ENCODE assay signal across 1 cellular context in the genomic region with DNA sequence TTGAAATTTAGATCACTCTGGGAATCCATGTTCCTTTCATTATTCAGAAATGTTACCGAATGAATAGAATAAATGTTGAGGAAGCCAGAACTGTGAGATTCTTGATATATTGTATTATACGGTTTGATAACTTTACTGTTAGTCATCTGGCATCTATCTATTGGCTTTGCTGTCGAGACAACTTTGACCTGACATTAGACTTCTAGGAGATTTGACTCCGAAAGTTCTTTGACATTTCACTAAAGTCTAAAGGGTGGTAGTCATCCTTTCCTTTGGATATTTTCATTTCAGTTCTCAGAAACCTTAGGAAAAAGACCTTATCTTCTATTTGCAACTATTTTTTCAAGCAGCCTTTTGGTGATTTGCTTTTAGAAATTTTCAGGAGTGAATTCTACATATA.
TF ChIP-seq lines count a peak whose summit lies in the region.

No MANE protein-coding gene starts in this region.

TF ChIP-seq in H1, 55 proteins besides CTCF, POLR2A, EP300 and RAD21 (continued from another document):
- TF ChIP-seq USF2 (IDR thresholded peaks at IDR 0.05; ENCODE audit: low read length) (no peak), CREB1 (IDR thresholded peaks at IDR 0.05) (no peak), EGR1 (IDR thresholded peaks at IDR 0.05; ENCODE audit: borderline replicate concordance, low read depth, low read length) (no peak), CBX8 (IDR thresholded peaks at IDR 0.05; ENCODE audit: borderline replicate concordance, low read depth, low read length) (no peak), CTBP2 (IDR thresholded peaks at IDR 0.05; ENCODE audit: borderline replicate concordance, insufficient read depth, insufficient read length, low read length) (no peak), NRF1 (IDR thresholded peaks at IDR 0.05; ENCODE audit: low read depth, low read length) (no peak), PHF8 (conservative IDR thresholded peaks at IDR 0.05; ENCODE audit: low read depth, low read length) (no peak), SUZ12 (IDR thresholded peaks at IDR 0.05; ENCODE audit: low read length) (no peak), ASH2L (IDR thresholded peaks at IDR 0.05; ENCODE audit: low read length) (no peak), TBP (IDR thresholded peaks at IDR 0.05; ENCODE audit: low read depth, low read length) (no peak), BACH1 (IDR thresholded peaks at IDR 0.05; ENCODE audit: low read length) (no peak), RXRA (IDR thresholded peaks at IDR 0.05; ENCODE audit: insufficient read depth, low read depth, low read length) (no peak)
- TF ChIP-seq, protein P1, sequence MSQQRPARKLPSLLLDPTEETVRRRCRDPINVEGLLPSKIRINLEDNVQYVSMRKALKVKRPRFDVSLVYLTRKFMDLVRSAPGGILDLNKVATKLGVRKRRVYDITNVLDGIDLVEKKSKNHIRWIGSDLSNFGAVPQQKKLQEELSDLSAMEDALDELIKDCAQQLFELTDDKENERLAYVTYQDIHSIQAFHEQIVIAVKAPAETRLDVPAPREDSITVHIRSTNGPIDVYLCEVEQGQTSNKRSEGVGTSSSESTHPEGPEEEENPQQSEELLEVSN (IDR thresholded peaks at IDR 0.05): no peak
- TF ChIP-seq, protein P2, sequence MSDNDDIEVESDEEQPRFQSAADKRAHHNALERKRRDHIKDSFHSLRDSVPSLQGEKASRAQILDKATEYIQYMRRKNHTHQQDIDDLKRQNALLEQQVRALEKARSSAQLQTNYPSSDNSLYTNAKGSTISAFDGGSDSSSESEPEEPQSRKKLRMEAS (IDR thresholded peaks at IDR 0.05): no peak
